ENCODE assay signal across 13 cellular contexts in the genomic region with DNA sequence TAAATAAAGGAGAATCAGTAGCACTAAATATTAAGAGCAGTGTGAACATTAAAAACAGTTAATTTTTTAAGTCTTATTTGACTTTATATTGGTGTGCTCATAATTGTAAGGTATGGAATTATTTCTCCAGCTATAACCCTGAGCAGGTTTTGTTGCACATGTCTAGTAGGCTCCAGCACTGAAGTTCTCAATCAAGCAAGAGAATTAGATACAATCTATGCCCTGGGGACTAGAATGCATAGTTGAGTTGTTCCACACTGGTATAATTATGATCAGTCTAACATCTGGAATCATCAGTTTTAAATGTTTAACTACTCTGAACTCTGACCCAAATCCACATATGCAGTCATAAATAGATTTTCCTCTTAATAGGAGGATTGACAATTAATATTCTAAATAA.
"Had no signal": no experiment of that assay in that cellular context is flagged by ENCODE, and none has a peak within 500 bp of the region (broad histone marks: within the 10 kb centered on the region; RNA-seq: fewer than 3 reads in every experiment).

No MANE protein-coding gene starts in this region.

- H3K27ac ChIP-seq: left ventricle myocardium inferior, spleen had no signal

- H3K27me3 ChIP-seq: spleen had no signal

- DNase-seq: activated B cell treated with CpG ODN at 0.5 μM for 24 hours; activated CD4-positive, alpha-beta memory T cell treated with anti-CD3 and anti-CD28 coated beads for 36 hours; activated CD4-positive, alpha-beta T cell treated with anti-CD3 and anti-CD28 coated beads for 4 hours; activated naive CD8-positive, alpha-beta T cell treated with anti-CD3 and anti-CD28 coated beads for 36 hours; activated T-cell treated with anti-CD3 and anti-CD28 coated beads for 4 hours; amygdala; effector memory CD8-positive, alpha-beta T cell; head of caudate nucleus; left ventricle myocardium inferior; retina; spleen; stimulated activated naive CD4-positive, alpha-beta T cell; T-helper 9 cell had no signal

- H3K4me1 ChIP-seq: spleen had no signal

- H3K4me3 ChIP-seq: left ventricle myocardium inferior, spleen had no signal

- ATAC-seq: effector memory CD8-positive, alpha-beta T cell had no signal
